ENCODE assay signal across 19 cellular contexts in genomic region chr3:73805435-73805834, GRCh38.
DNase-seq lines count a peak whose midpoint lies in the region; ATAC-seq and TF ChIP-seq lines count a peak whose summit lies in the region.
"Had no signal": no experiment of that assay in that cellular context is flagged by ENCODE, and none has a peak within 500 bp of the region (broad histone marks: within the 10 kb centered on the region; RNA-seq: fewer than 3 reads in every experiment).

No MANE protein-coding gene starts in this region.

- ATAC-seq in GM19324 (IDR thresholded peaks at IDR 0.05; ENCODE audit: low FRiP score, unreplicated experiment), result no peak
- ATAC-seq: activated naive CD8-positive, alpha-beta T cell treated with anti-CD3 and anti-CD28 coated beads, Interleukin-2, amount 50 U/mL, for 24 hours; effector memory CD8-positive, alpha-beta T cell; GM23338 had no signal

- TF ChIP-seq CTCF in fibroblast of mammary gland (conservative IDR thresholded peaks at IDR 0.05; ENCODE audit: control insufficient read depth, insufficient read depth, low read depth, low read length), result no peak

- no peak overlapping the region for H3K4me3 ChIP-seq in fibroblast of mammary gland (ENCODE audit: control insufficient read depth, low read depth, low read length)
- H3K4me3 ChIP-seq: GM23338, PC-9, SK-N-MC had no signal

- DNase-seq in LHCN-M2 (ENCODE audit: low read depth), result peak; percentile 59
- DNase-seq in fibroblast of mammary gland (ENCODE audit: low read depth), result peak; percentile 76
- DNase-seq in medulla oblongata (ENCODE audit: extremely low spot score), result peak; percentile 41
- DNase-seq in superior temporal gyrus (ENCODE audit: extremely low spot score), result peak; percentile 39
- DNase-seq in NCI-H128 (lab: John Stamatoyannopoulos, UW; ENCODE audit: unreplicated experiment), result no peak
- no peak for DNase-seq in KG1 (lab: John Stamatoyannopoulos, UW)
- DNase-seq in dedifferentiated amniotic fluid mesenchymal stem cell (ENCODE audit: extremely low spot score), result no peak
- DNase-seq: ACHN; activated naive CD8-positive, alpha-beta T cell treated with anti-CD3 and anti-CD28 coated beads, Interleukin-2, amount 50 U/mL, for 24 hours; effector memory CD8-positive, alpha-beta T cell; Kasumi-1; NCI-H1105 treated with DMSO at 0.1 percent for 48 hours; NCI-H2171; NCI-H82; PC-9; T1000 had no signal

Comparison
In these comparisons a context has a peak if more than half of its experiments do, and no peak if none do; other contexts are left out.
1. DNase-seq: peak in LHCN-M2 (single experiment), fibroblast of mammary gland (single experiment), medulla oblongata (single experiment) and superior temporal gyrus (single experiment); none in NCI-H128 (single experiment), KG1 (single experiment) and dedifferentiated amniotic fluid mesenchymal stem cell (single experiment).